ENCODE assay signal across 1 cellular context in the genomic region with DNA sequence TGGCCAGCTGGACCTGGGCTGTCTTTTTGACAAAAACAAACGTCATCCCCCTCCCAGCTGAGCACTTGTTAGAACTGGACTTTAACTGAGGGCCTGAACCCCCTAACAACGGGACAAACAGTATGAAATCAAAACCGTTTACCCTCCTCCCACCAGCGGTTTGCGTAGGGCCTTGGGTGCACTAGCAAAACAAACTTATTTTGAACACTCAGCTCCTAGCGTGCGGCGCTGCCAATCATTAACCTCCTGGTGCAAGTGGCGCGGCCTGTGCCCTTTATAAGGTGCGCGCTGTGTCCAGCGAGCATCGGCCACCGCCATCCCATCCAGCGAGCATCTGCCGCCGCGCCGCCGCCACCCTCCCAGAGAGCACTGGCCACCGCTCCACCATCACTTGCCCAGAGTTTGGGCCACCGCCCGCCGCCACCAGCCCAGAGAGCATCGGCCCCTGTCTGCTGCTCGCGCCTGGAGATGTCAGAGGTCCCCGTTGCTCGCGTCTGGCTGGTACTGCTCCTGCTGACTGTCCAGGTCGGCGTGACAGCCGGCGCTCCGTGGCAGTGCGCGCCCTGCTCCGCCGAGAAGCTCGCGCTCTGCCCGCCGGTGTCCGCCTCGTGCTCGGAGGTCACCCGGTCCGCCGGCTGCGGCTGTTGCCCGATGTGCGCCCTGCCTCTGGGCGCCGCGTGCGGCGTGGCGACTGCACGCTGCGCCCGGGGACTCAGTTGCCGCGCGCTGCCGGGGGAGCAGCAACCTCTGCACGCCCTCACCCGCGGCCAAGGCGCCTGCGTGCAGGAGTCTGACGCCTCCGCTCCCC.
A peak's percentile ranks its signal among the peaks of the same experiment; 100 is the strongest.
TF ChIP-seq lines count a peak whose summit lies in the region.

A gene (plus strand): TSS at position 304 of the 808 bp plus-strand sequence. CDS start 165 bp downstream, at position 469.

TF ChIP-seq in HepG2, 621 proteins besides CTCF, POLR2A, EP300 and RAD21 (continued from another document and continues in another):
- TF ChIP-seq, protein P1, sequence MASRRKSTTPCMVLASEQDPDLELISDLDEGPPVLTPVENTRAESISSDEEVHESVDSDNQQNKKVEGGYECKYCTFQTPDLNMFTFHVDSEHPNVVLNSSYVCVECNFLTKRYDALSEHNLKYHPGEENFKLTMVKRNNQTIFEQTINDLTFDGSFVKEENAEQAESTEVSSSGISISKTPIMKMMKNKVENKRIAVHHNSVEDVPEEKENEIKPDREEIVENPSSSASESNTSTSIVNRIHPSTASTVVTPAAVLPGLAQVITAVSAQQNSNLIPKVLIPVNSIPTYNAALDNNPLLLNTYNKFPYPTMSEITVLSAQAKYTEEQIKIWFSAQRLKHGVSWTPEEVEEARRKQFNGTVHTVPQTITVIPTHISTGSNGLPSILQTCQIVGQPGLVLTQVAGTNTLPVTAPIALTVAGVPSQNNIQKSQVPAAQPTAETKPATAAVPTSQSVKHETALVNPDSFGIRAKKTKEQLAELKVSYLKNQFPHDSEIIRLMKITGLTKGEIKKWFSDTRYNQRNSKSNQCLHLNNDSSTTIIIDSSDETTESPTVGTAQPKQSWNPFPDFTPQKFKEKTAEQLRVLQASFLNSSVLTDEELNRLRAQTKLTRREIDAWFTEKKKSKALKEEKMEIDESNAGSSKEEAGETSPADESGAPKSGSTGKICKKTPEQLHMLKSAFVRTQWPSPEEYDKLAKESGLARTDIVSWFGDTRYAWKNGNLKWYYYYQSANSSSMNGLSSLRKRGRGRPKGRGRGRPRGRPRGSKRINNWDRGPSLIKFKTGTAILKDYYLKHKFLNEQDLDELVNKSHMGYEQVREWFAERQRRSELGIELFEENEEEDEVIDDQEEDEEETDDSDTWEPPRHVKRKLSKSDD (CRISPR knock-in tag; IDR thresholded peaks at IDR 0.05; ENCODE audit: low read depth): peak; percentile 71; the same call in 1 of the 2 replicates
- no peak for TF ChIP-seq ZNF550 (CRISPR knock-in tag; IDR thresholded peaks at IDR 0.05; ENCODE audit: borderline replicate concordance)
- peak; percentile 100 for TF ChIP-seq ZC3H13 (CRISPR knock-in tag; IDR thresholded peaks at IDR 0.05)
- TF ChIP-seq KLF6 (CRISPR knock-in tag; IDR thresholded peaks at IDR 0.05): peak; percentile 98
- TF ChIP-seq THAP11 (CRISPR knock-in tag; IDR thresholded peaks at IDR 0.05): peak; percentile 81
- TF ChIP-seq DNMT1 (CRISPR knock-in tag; IDR thresholded peaks at IDR 0.05): no peak; the same call in 1 of the 2 replicates
- peak; percentile 50; the same call in 1 of the 2 replicates for TF ChIP-seq ZNF557 (CRISPR knock-in tag; IDR thresholded peaks at IDR 0.05)
- TF ChIP-seq, protein P2, sequence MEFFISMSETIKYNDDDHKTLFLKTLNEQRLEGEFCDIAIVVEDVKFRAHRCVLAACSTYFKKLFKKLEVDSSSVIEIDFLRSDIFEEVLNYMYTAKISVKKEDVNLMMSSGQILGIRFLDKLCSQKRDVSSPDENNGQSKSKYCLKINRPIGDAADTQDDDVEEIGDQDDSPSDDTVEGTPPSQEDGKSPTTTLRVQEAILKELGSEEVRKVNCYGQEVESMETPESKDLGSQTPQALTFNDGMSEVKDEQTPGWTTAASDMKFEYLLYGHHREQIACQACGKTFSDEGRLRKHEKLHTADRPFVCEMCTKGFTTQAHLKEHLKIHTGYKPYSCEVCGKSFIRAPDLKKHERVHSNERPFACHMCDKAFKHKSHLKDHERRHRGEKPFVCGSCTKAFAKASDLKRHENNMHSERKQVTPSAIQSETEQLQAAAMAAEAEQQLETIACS (CRISPR knock-in tag; IDR thresholded peaks at IDR 0.05): no peak
- TF ChIP-seq PAX8 (CRISPR knock-in tag; IDR thresholded peaks at IDR 0.05; ENCODE audit: borderline replicate concordance): 0 out of 2 replicates have a peak, but pooled peaks have one; percentile 50
- TF ChIP-seq, protein P3, sequence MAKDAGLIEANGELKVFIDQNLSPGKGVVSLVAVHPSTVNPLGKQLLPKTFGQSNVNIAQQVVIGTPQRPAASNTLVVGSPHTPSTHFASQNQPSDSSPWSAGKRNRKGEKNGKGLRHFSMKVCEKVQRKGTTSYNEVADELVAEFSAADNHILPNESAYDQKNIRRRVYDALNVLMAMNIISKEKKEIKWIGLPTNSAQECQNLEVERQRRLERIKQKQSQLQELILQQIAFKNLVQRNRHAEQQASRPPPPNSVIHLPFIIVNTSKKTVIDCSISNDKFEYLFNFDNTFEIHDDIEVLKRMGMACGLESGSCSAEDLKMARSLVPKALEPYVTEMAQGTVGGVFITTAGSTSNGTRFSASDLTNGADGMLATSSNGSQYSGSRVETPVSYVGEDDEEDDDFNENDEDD (CRISPR knock-in tag; IDR thresholded peaks at IDR 0.05; ENCODE audit: borderline replicate concordance): 0 out of 2 replicates have a peak, but pooled peaks have one; percentile 13
- TF ChIP-seq, protein P4, sequence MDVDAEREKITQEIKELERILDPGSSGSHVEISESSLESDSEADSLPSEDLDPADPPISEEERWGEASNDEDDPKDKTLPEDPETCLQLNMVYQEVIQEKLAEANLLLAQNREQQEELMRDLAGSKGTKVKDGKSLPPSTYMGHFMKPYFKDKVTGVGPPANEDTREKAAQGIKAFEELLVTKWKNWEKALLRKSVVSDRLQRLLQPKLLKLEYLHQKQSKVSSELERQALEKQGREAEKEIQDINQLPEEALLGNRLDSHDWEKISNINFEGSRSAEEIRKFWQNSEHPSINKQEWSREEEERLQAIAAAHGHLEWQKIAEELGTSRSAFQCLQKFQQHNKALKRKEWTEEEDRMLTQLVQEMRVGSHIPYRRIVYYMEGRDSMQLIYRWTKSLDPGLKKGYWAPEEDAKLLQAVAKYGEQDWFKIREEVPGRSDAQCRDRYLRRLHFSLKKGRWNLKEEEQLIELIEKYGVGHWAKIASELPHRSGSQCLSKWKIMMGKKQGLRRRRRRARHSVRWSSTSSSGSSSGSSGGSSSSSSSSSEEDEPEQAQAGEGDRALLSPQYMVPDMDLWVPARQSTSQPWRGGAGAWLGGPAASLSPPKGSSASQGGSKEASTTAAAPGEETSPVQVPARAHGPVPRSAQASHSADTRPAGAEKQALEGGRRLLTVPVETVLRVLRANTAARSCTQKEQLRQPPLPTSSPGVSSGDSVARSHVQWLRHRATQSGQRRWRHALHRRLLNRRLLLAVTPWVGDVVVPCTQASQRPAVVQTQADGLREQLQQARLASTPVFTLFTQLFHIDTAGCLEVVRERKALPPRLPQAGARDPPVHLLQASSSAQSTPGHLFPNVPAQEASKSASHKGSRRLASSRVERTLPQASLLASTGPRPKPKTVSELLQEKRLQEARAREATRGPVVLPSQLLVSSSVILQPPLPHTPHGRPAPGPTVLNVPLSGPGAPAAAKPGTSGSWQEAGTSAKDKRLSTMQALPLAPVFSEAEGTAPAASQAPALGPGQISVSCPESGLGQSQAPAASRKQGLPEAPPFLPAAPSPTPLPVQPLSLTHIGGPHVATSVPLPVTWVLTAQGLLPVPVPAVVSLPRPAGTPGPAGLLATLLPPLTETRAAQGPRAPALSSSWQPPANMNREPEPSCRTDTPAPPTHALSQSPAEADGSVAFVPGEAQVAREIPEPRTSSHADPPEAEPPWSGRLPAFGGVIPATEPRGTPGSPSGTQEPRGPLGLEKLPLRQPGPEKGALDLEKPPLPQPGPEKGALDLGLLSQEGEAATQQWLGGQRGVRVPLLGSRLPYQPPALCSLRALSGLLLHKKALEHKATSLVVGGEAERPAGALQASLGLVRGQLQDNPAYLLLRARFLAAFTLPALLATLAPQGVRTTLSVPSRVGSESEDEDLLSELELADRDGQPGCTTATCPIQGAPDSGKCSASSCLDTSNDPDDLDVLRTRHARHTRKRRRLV (CRISPR knock-in tag; IDR thresholded peaks at IDR 0.05): peak; percentile 74; the same call in 1 of the 2 replicates
- TF ChIP-seq, protein P5, sequence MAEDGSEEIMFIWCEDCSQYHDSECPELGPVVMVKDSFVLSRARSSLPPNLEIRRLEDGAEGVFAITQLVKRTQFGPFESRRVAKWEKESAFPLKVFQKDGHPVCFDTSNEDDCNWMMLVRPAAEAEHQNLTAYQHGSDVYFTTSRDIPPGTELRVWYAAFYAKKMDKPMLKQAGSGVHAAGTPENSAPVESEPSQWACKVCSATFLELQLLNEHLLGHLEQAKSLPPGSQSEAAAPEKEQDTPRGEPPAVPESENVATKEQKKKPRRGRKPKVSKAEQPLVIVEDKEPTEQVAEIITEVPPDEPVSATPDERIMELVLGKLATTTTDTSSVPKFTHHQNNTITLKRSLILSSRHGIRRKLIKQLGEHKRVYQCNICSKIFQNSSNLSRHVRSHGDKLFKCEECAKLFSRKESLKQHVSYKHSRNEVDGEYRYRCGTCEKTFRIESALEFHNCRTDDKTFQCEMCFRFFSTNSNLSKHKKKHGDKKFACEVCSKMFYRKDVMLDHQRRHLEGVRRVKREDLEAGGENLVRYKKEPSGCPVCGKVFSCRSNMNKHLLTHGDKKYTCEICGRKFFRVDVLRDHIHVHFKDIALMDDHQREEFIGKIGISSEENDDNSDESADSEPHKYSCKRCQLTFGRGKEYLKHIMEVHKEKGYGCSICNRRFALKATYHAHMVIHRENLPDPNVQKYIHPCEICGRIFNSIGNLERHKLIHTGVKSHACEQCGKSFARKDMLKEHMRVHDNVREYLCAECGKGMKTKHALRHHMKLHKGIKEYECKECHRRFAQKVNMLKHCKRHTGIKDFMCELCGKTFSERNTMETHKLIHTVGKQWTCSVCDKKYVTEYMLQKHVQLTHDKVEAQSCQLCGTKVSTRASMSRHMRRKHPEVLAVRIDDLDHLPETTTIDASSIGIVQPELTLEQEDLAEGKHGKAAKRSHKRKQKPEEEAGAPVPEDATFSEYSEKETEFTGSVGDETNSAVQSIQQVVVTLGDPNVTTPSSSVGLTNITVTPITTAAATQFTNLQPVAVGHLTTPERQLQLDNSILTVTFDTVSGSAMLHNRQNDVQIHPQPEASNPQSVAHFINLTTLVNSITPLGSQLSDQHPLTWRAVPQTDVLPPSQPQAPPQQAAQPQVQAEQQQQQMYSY (CRISPR knock-in tag; IDR thresholded peaks at IDR 0.05): no peak
- peak; percentile 74 for TF ChIP-seq GLI4 (CRISPR knock-in tag; IDR thresholded peaks at IDR 0.05; ENCODE audit: borderline replicate concordance)
- TF ChIP-seq ZNF747 (CRISPR knock-in tag; IDR thresholded peaks at IDR 0.05; ENCODE audit: borderline replicate concordance): peak; percentile 70; the same call in 1 of the 2 replicates
- TF ChIP-seq ZNF563 (CRISPR knock-in tag; IDR thresholded peaks at IDR 0.05): peak; percentile 97
- TF ChIP-seq ZFP36L2 (CRISPR knock-in tag; IDR thresholded peaks at IDR 0.05): 0 out of 2 replicates have a peak, but pooled peaks have one; percentile 36
- no peak for TF ChIP-seq LCORL (IDR thresholded peaks at IDR 0.05)
- peak; percentile 94 for TF ChIP-seq LCORL (CRISPR knock-in tag; IDR thresholded peaks at IDR 0.05)
- TF ChIP-seq, protein P6, sequence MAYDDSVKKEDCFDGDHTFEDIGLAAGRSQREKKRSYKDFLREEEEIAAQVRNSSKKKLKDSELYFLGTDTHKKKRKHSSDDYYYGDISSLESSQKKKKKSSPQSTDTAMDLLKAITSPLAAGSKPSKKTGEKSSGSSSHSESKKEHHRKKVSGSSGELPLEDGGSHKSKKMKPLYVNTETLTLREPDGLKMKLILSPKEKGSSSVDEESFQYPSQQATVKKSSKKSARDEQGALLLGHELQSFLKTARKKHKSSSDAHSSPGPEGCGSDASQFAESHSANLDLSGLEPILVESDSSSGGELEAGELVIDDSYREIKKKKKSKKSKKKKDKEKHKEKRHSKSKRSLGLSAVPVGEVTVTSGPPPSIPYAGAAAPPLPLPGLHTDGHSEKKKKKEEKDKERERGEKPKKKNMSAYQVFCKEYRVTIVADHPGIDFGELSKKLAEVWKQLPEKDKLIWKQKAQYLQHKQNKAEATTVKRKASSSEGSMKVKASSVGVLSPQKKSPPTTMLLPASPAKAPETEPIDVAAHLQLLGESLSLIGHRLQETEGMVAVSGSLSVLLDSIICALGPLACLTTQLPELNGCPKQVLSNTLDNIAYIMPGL (CRISPR knock-in tag; IDR thresholded peaks at IDR 0.05; ENCODE audit: borderline replicate concordance in 1 of 2, low read depth in 1 of 2): peak; percentile 71 to 78; a peak in 3 of 4 replicates
- peak; percentile 92 for TF ChIP-seq ZNF329 (CRISPR knock-in tag; IDR thresholded peaks at IDR 0.05; ENCODE audit: low read depth)
- TF ChIP-seq ZFX (CRISPR knock-in tag; IDR thresholded peaks at IDR 0.05; ENCODE audit: low read depth): peak; percentile 97
- peak; percentile 97 for TF ChIP-seq CENPT (CRISPR knock-in tag; IDR thresholded peaks at IDR 0.05; ENCODE audit: low read depth)
- no peak for TF ChIP-seq SOX6 (IDR thresholded peaks at IDR 0.05)
- peak; percentile 94 for TF ChIP-seq SOX6 (CRISPR knock-in tag; IDR thresholded peaks at IDR 0.05)
- peak; percentile 87 for TF ChIP-seq HNRNPUL1 (IDR thresholded peaks at IDR 0.05; ENCODE audit: low read depth, low read length)
- TF ChIP-seq SYNCRIP (IDR thresholded peaks at IDR 0.05; ENCODE audit: insufficient read depth, low read depth, low read length): no peak
- no peak for TF ChIP-seq ZNF382 (CRISPR knock-in tag; IDR thresholded peaks at IDR 0.05; ENCODE audit: borderline replicate concordance)
- TF ChIP-seq ZNF224 (CRISPR knock-in tag; IDR thresholded peaks at IDR 0.05): peak; percentile 84; the same call in 1 of the 2 replicates
- TF ChIP-seq TBX2 (CRISPR knock-in tag; IDR thresholded peaks at IDR 0.05; ENCODE audit: borderline replicate concordance): peak; percentile 90
- TF ChIP-seq SRSF1 (optimal IDR thresholded peaks at IDR 0.05; ENCODE audit: low read depth, low read length): no peak
- TF ChIP-seq ZNF678 (CRISPR knock-in tag; IDR thresholded peaks at IDR 0.05): peak; percentile 85; the same call in 1 of the 2 replicates
- TF ChIP-seq ZNF577 (CRISPR knock-in tag; IDR thresholded peaks at IDR 0.05; ENCODE audit: borderline replicate concordance, low read depth): no peak
- TF ChIP-seq, protein P7, sequence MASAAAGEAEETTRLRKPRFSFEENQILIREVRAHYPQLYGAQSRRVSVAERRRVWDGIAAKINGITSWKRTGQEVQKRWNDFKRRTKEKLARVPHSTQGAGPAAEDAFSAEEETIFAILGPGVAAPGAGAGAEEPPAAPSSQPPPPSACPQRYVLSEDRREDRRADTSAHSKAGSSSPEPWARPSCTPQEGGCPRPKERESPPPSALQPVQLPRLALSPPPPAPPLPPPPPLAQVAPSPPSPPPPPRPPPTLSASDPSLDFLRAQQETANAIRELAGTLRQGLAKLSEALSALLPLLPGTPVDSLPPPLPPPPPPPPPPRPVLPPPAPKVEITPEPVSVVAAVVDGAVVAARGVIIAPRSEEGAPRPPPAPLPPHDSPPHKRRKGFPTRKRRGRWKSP (CRISPR knock-in tag; IDR thresholded peaks at IDR 0.05): peak; percentile 91
- peak; percentile 93 for TF ChIP-seq ZNF547 (CRISPR knock-in tag; IDR thresholded peaks at IDR 0.05)
- TF ChIP-seq, protein P8, sequence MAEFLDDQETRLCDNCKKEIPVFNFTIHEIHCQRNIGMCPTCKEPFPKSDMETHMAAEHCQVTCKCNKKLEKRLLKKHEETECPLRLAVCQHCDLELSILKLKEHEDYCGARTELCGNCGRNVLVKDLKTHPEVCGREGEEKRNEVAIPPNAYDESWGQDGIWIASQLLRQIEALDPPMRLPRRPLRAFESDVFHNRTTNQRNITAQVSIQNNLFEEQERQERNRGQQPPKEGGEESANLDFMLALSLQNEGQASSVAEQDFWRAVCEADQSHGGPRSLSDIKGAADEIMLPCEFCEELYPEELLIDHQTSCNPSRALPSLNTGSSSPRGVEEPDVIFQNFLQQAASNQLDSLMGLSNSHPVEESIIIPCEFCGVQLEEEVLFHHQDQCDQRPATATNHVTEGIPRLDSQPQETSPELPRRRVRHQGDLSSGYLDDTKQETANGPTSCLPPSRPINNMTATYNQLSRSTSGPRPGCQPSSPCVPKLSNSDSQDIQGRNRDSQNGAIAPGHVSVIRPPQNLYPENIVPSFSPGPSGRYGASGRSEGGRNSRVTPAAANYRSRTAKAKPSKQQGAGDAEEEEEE (CRISPR knock-in tag; IDR thresholded peaks at IDR 0.05; ENCODE audit: borderline replicate concordance): 0 out of 2 replicates have a peak, but pooled peaks have one; percentile 66
